Comparison of ENCODE assay signal across 1 cellular context in genomic region chr9:126328415-126328814, GRCh38.
TF ChIP-seq lines count a peak whose summit lies in the region.

No MANE protein-coding gene starts in this region.

TF ChIP-seq in GM23338, 12 proteins besides CTCF, POLR2A, EP300 and RAD21 (continued from another document):
- TF ChIP-seq REST (IDR thresholded peaks at IDR 0.05; ENCODE audit: unreplicated experiment) (no peak), STAT1 (IDR thresholded peaks at IDR 0.05; ENCODE audit: unreplicated experiment) (no peak), POLR2AphosphoS5 (IDR thresholded peaks at IDR 0.05; ENCODE audit: low read depth) (no peak), JUNB (IDR thresholded peaks at IDR 0.05; ENCODE audit: unreplicated experiment) (no peak), ETS1 (IDR thresholded peaks at IDR 0.05) (no peak), ZNF114 (CRISPR knock-in tag; IDR thresholded peaks at IDR 0.05) (no peak)
- TF ChIP-seq, protein P1, sequence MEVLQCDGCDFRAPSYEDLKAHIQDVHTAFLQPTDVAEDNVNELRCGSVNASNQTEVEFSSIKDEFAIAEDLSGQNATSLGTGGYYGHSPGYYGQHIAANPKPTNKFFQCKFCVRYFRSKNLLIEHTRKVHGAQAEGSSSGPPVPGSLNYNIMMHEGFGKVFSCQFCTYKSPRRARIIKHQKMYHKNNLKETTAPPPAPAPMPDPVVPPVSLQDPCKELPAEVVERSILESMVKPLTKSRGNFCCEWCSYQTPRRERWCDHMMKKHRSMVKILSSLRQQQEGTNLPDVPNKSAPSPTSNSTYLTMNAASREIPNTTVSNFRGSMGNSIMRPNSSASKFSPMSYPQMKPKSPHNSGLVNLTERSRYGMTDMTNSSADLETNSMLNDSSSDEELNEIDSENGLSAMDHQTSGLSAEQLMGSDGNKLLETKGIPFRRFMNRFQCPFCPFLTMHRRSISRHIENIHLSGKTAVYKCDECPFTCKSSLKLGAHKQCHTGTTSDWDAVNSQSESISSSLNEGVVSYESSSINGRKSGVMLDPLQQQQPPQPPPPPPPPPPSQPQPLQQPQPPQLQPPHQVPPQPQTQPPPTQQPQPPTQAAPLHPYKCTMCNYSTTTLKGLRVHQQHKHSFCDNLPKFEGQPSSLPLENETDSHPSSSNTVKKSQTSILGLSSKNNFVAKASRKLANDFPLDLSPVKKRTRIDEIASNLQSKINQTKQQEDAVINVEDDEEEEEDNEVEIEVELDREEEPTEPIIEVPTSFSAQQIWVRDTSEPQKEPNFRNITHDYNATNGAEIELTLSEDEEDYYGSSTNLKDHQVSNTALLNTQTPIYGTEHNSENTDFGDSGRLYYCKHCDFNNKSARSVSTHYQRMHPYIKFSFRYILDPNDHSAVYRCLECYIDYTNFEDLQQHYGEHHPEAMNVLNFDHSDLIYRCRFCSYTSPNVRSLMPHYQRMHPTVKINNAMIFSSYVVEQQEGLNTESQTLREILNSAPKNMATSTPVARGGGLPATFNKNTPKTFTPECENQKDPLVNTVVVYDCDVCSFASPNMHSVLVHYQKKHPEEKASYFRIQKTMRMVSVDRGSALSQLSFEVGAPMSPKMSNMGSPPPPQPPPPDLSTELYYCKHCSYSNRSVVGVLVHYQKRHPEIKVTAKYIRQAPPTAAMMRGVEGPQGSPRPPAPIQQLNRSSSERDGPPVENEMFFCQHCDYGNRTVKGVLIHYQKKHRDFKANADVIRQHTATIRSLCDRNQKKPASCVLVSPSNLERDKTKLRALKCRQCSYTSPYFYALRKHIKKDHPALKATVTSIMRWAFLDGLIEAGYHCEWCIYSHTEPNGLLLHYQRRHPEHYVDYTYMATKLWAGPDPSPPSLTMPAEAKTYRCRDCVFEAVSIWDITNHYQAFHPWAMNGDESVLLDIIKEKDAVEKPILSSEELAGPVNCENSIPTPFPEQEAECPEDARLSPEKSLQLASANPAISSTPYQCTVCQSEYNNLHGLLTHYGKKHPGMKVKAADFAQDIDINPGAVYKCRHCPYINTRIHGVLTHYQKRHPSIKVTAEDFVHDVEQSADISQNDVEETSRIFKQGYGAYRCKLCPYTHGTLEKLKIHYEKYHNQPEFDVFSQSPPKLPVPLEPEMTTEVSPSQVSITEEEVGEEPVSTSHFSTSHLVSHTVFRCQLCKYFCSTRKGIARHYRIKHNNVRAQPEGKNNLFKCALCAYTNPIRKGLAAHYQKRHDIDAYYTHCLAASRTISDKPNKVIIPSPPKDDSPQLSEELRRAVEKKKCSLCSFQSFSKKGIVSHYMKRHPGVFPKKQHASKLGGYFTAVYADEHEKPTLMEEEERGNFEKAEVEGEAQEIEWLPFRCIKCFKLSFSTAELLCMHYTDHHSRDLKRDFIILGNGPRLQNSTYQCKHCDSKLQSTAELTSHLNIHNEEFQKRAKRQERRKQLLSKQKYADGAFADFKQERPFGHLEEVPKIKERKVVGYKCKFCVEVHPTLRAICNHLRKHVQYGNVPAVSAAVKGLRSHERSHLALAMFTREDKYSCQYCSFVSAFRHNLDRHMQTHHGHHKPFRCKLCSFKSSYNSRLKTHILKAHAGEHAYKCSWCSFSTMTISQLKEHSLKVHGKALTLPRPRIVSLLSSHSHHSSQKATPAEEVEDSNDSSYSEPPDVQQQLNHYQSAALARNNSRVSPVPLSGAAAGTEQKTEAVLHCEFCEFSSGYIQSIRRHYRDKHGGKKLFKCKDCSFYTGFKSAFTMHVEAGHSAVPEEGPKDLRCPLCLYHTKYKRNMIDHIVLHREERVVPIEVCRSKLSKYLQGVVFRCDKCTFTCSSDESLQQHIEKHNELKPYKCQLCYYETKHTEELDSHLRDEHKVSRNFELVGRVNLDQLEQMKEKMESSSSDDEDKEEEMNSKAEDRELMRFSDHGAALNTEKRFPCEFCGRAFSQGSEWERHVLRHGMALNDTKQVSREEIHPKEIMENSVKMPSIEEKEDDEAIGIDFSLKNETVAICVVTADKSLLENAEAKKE (CRISPR knock-in tag; IDR thresholded peaks at IDR 0.05) = no peak
